Comparison of ENCODE assay signal across 8 cellular contexts in genomic region chr19:51339313-51339686, GRCh38. TPM values are rescaled to one million over a fixed set of nuclear protein-coding genes. Genes with fewer than 3 reads are reported as not detected.
A peak's percentile ranks its signal among the peaks of the same experiment; 100 is the strongest.
DNase-seq lines count a peak whose midpoint lies in the region; ATAC-seq and TF ChIP-seq lines count a peak whose summit lies in the region.

No MANE protein-coding gene starts in this region.

- no peak for ATAC-seq in heart right ventricle
- no peak for ATAC-seq in left cardiac atrium
- ATAC-seq in HG03135 (IDR thresholded peaks at IDR 0.05; ENCODE audit: unreplicated experiment), result no peak

- TF ChIP-seq CTCF in heart right ventricle (IDR thresholded peaks at IDR 0.05) (no peak), fibroblast of villous mesenchyme (IDR thresholded peaks at IDR 0.05; ENCODE audit: insufficient read depth, low read depth, low read length) (no peak), sigmoid colon (IDR thresholded peaks at IDR 0.05) (no peak)

- no peak for TF ChIP-seq POLR2A in sigmoid colon (IDR thresholded peaks at IDR 0.05)

- TF ChIP-seq EP300 in sigmoid colon (IDR thresholded peaks at IDR 0.05), result no peak

- H3K9ac ChIP-seq in SK-N-MC (ENCODE audit: insufficient read length), result no peak overlapping the region

- intact Hi-C loops in heart right ventricle (cut with DNase I) (loop anchor here in 7 of 10 donors (1.0 to 10.0 kb wide), 13 partner anchors 24 to 316 kb away; partner anchors contain the start of genes ETFB (in 3 of the 7) and C19orf84 (in 1 of the 7)), left cardiac atrium (cut with DNase I) (loop anchor here (2.0 to 10.0 kb wide), 3 partner anchors 28 to 318 kb away; partner anchors contain the start of gene ETFB (in 1 of the 2)), sigmoid colon (cut with DNase I) (loop anchor here (5.0 kb wide), 2 partner anchors 233 to 548 kb away; partner anchors contain the start of genes ZNF175 and ZNF577)

- H3K27me3 ChIP-seq in heart right ventricle (no peaks in the 10 kb centered on the region), sigmoid colon (no peaks in the 10 kb centered on the region)

- WGBS in heart right ventricle, 2 donors, result 1% methylated on average over 10 of the region's 10 CpGs
- WGBS in sigmoid colon, 2 donors, result 1 to 2% methylated on average over 10 of the region's 10 CpGs

- H3K27ac ChIP-seq in heart right ventricle, result peak overlapping the region in 6 of 10 donors; percentile 19 to 72 (median 34)
- no peak overlapping the region for H3K27ac ChIP-seq in SK-N-MC
- peak overlapping the region; percentile 69 to 92 (median 74) for H3K27ac ChIP-seq in sigmoid colon

- H3K4me3 ChIP-seq in heart right ventricle (peak overlapping the region; percentile 47 to 77 (median 62)), SK-N-MC (peak overlapping the region; percentile 84), fibroblast of villous mesenchyme (ENCODE audit: low read depth, low read length) (peak overlapping the region; percentile 76), sigmoid colon (peak overlapping the region; percentile 43 to 64 (median 56))

- DNase-seq in heart right ventricle (no peak), left cardiac atrium (no peak), SK-N-MC (ENCODE audit: low read depth, low spot score) (no peak), fibroblast of villous mesenchyme (ENCODE audit: low read depth) (no peak), sigmoid colon (no peak), amniotic stem cell (lab: John Stamatoyannopoulos, UW) (no peak), islet precursor cell (no peak)

- H3K9me3 ChIP-seq in heart right ventricle, result no peaks in the 10 kb centered on the region
- no peaks in the 10 kb centered on the region for H3K9me3 ChIP-seq in SK-N-MC (ENCODE audit: low read depth, low read length)
- H3K9me3 ChIP-seq in sigmoid colon, result no peaks in the 10 kb centered on the region

- H3K4me1 ChIP-seq in heart right ventricle, result peaks cover 0 to 24% (median 19%) of the 10 kb centered on the region in 9 donors
- H3K4me1 ChIP-seq in sigmoid colon, result peaks cover 0 to 25% (median 18%) of the 10 kb centered on the region in 4 donors

- H3K36me3 ChIP-seq in heart right ventricle, result peaks cover 0 to 5% (median under 1%) of the 10 kb centered on the region in 9 donors
- H3K36me3 ChIP-seq in SK-N-MC (ENCODE audit: insufficient read depth, low read length), result no peaks in the 10 kb centered on the region
- no peaks in the 10 kb centered on the region for H3K36me3 ChIP-seq in sigmoid colon

RNA-seq across cellular contexts. Expression of gene VSIG10L, which starts 2.6 kb away (rescaled TPM):
- 1 to 10 TPM in 1 of 10 donors, under 1 TPM in 9; 0.33 to 1.3 (median 0.45) TPM for total RNA-seq in heart right ventricle
- polyA plus RNA-seq in heart right ventricle, result 1 to 10 TPM; 1.6 TPM
- 1 to 10 TPM; 1.5 to 1.8 TPM for total RNA-seq in left cardiac atrium
- 0.43 and 0.64 TPM in 2 replicates for total RNA-seq in fibroblast of villous mesenchyme
- 1 to 10 TPM in 1 of 4 donors, under 1 TPM in 3; 0.55 to 2.1 (median 0.70) TPM for total RNA-seq in sigmoid colon
- polyA plus RNA-seq in sigmoid colon, result 1 to 10 TPM; 1.2 to 1.9 (median 1.4) TPM

RNA-seq across cellular contexts. Expression of gene ETFB, which starts 26.9 kb away (rescaled TPM):
- total RNA-seq in heart right ventricle, result 100 to 1,000 TPM; 220 to 444 (median 318) TPM
- 100 to 1,000 TPM; 396 to 542 TPM for polyA plus RNA-seq in heart right ventricle
- total RNA-seq in left cardiac atrium, result 100 to 1,000 TPM; 225 to 267 TPM
- 72.2 and 76.4 TPM in 2 replicates for total RNA-seq in fibroblast of villous mesenchyme
- total RNA-seq in sigmoid colon, result 100 to 1,000 TPM in 2 of 4 donors, 10 to 100 TPM in 2; 59.5 to 158 (median 88.3) TPM
- 100 to 1,000 TPM; 170 to 361 (median 210) TPM for polyA plus RNA-seq in sigmoid colon

RNA-seq across cellular contexts. Expression of gene IGLON5, which starts 27.9 kb away (rescaled TPM):
- total RNA-seq in heart right ventricle (under 1 TPM in 1 of 10 donors, not detected in 9; 0.19 TPM), left cardiac atrium (under 1 TPM in 1 of 2 donors, not detected in 1; 0.16 TPM), fibroblast of villous mesenchyme (not detected in 2 replicates), sigmoid colon (1 to 10 TPM in 1 of 4 donors, not detected in 3; 1.4 TPM)
- polyA plus RNA-seq in heart right ventricle (under 1 TPM in 1 of 2 donors, not detected in 1; 0.14 TPM), sigmoid colon (under 1 TPM in 1 of 3 donors, not detected in 2; 0.26 TPM)

RNA-seq across cellular contexts. Expression of gene CLDND2, which starts 29.5 kb away (rescaled TPM):
- total RNA-seq in heart right ventricle (1 to 10 TPM in 9 of 10 donors, not detected in 1; 1.4 to 2.2 (median 1.6) TPM), left cardiac atrium (1 to 10 TPM; 1.3 to 2.5 TPM), fibroblast of villous mesenchyme (not detected in 2 replicates), sigmoid colon (not detected)
- polyA plus RNA-seq in heart right ventricle (1 to 10 TPM in 1 of 2 donors, not detected in 1; 1.2 TPM), sigmoid colon (1 to 10 TPM in 1 of 3 donors, under 1 TPM in 1, not detected in 1; 0.35 to 3.6 TPM)

RNA-seq across cellular contexts. Expression of gene NKG7, which starts 33.2 kb away (rescaled TPM):
- 10 to 100 TPM in 1 of 10 donors, 1 to 10 TPM in 6, under 1 TPM in 3; 0.47 to 23.1 (median 2.2) TPM for total RNA-seq in heart right ventricle
- polyA plus RNA-seq in heart right ventricle, result 1 to 10 TPM; 2.0 to 3.1 TPM
- 1 to 10 TPM in 1 of 2 donors, under 1 TPM in 1; 0.89 to 4.0 TPM for total RNA-seq in left cardiac atrium
- not detected in 2 replicates for total RNA-seq in fibroblast of villous mesenchyme
- total RNA-seq in sigmoid colon, result 1 to 10 TPM in 2 of 4 donors, not detected in 2; 1.2 to 3.0 TPM
- 10 to 100 TPM in 1 of 3 donors, 1 to 10 TPM in 1, not detected in 1; 3.2 to 14.5 TPM for polyA plus RNA-seq in sigmoid colon
